In genomic region chr5:169265888-169266287, GRCh38 we compare ENCODE assay signal across 16 cellular contexts. TPM values are rescaled to one million over a fixed set of nuclear protein-coding genes. Genes with fewer than 3 reads are reported as not detected.
DNase-seq lines count a peak whose midpoint lies in the region; ATAC-seq, FAIRE-seq and TF ChIP-seq lines count a peak whose summit lies in the region.
"Had no signal": no experiment of that assay in that cellular context is flagged by ENCODE, and none has a peak within 500 bp of the region (broad histone marks: within the 10 kb centered on the region; RNA-seq: fewer than 3 reads in every experiment).

No MANE protein-coding gene starts in this region.

- CTCF ChIA-PET in activated naive CD4-positive, alpha-beta T cell treated with anti-CD3 and anti-CD28 coated beads, Interleukin-2, amount 10 ng/mL, durations not matched to agents 7 days and 5 days (lab: Charles Lee) = no interaction called here

- ATAC-seq in foreskin keratinocyte (peak; percentile 5), GM19463 (IDR thresholded peaks at IDR 0.05; ENCODE audit: unreplicated experiment) (no peak)

- DNase-seq in AG08395 (ENCODE audit: low spot score) = peak; percentile 12
- DNase-seq in H4 (ENCODE audit: low spot score) = peak; percentile 26
- peak; percentile 11 for DNase-seq in RCC 7860 (ENCODE audit: low spot score)
- peak; percentile 18 to 43 for DNase-seq in foreskin keratinocyte
- DNase-seq in KG1 (lab: John Stamatoyannopoulos, UW) = no peak
- DNase-seq in activated naive CD4-positive, alpha-beta T cell treated with anti-CD3 and anti-CD28 coated beads, Interleukin-2, amount 10 ng/mL, durations not matched to agents 7 days and 5 days = no peak
- DNase-seq in GM13976 (ENCODE audit: low spot score) = no peak
- DNase-seq: activated naive CD8-positive, alpha-beta T cell treated with anti-CD3 and anti-CD28 coated beads, Interleukin-2, amount 10 ng/mL, durations not matched to agents 7 days and 5 days; effector CD4-positive, alpha-beta T cell; hypothalamus; MM.1S; NCI-H524 treated with DMSO at 0.1 percent for 48 hours; spleen; stimulated activated CD8-positive, alpha-beta memory T cell treated with anti-CD3 and anti-CD28 coated beads, Interleukin-4, amount 100 ng/mL, for 48 hours had no signal

- H3K27ac Mint-ChIP-seq in activated naive CD4-positive, alpha-beta T cell treated with anti-CD3 and anti-CD28 coated beads, Interleukin-2, amount 10 ng/mL, durations not matched to agents 7 days and 5 days = no peak overlapping the region
- H3K27ac Mint-ChIP-seq: activated naive CD8-positive, alpha-beta T cell treated with anti-CD3 and anti-CD28 coated beads, Interleukin-2, amount 10 ng/mL, durations not matched to agents 7 days and 5 days had no signal

- no peak overlapping the region for H3K27ac ChIP-seq in foreskin keratinocyte
- H3K27ac ChIP-seq: BLaER1, spleen had no signal

- H3K4me3 Mint-ChIP-seq in activated naive CD4-positive, alpha-beta T cell treated with anti-CD3 and anti-CD28 coated beads, Interleukin-2, amount 10 ng/mL, durations not matched to agents 7 days and 5 days = no peak overlapping the region
- H3K4me3 Mint-ChIP-seq: activated naive CD8-positive, alpha-beta T cell treated with anti-CD3 and anti-CD28 coated beads, Interleukin-2, amount 10 ng/mL, durations not matched to agents 7 days and 5 days had no signal

- no peaks in the 10 kb centered on the region for H3K27me3 Mint-ChIP-seq in activated naive CD4-positive, alpha-beta T cell treated with anti-CD3 and anti-CD28 coated beads, Interleukin-2, amount 10 ng/mL, durations not matched to agents 7 days and 5 days

- no peaks in the 10 kb centered on the region for H3K4me1 Mint-ChIP-seq in activated naive CD4-positive, alpha-beta T cell treated with anti-CD3 and anti-CD28 coated beads, Interleukin-2, amount 10 ng/mL, durations not matched to agents 7 days and 5 days
- H3K4me1 Mint-ChIP-seq: activated naive CD8-positive, alpha-beta T cell treated with anti-CD3 and anti-CD28 coated beads, Interleukin-2, amount 10 ng/mL, durations not matched to agents 7 days and 5 days had no signal

- peak; percentile 64 for TF ChIP-seq CTCF in foreskin keratinocyte (conservative IDR thresholded peaks at IDR 0.05)
- no peak for TF ChIP-seq CTCF in GM13976 (IDR thresholded peaks at IDR 0.05; ENCODE audit: borderline replicate concordance, control extremely low read depth, extremely low read depth, insufficient read depth, missing control alignments)

- FAIRE-seq in RCC 7860 (lab: Jason Lieb, UNC) = no peak

- H3K9me3 Mint-ChIP-seq in activated naive CD4-positive, alpha-beta T cell treated with anti-CD3 and anti-CD28 coated beads, Interleukin-2, amount 10 ng/mL, durations not matched to agents 7 days and 5 days = no peaks in the 10 kb centered on the region
- H3K9me3 Mint-ChIP-seq: activated naive CD8-positive, alpha-beta T cell treated with anti-CD3 and anti-CD28 coated beads, Interleukin-2, amount 10 ng/mL, durations not matched to agents 7 days and 5 days had no signal

- in situ Hi-C loops in GM13976 (cut with MboI; ENCODE audit: low sequenced_read_pairs, unreplicated experiment) = no loop called here

- no peaks in the 10 kb centered on the region for H3K27me3 ChIP-seq in foreskin keratinocyte
- H3K27me3 ChIP-seq: BLaER1, spleen had no signal

- H3K4me1 ChIP-seq in foreskin keratinocyte = peaks cover 11% of the 10 kb centered on the region
- H3K4me1 ChIP-seq: spleen had no signal

- no peaks in the 10 kb centered on the region for H3K36me3 Mint-ChIP-seq in activated naive CD4-positive, alpha-beta T cell treated with anti-CD3 and anti-CD28 coated beads, Interleukin-2, amount 10 ng/mL, durations not matched to agents 7 days and 5 days
- H3K36me3 Mint-ChIP-seq: activated naive CD8-positive, alpha-beta T cell treated with anti-CD3 and anti-CD28 coated beads, Interleukin-2, amount 10 ng/mL, durations not matched to agents 7 days and 5 days had no signal

RNA-seq across cellular contexts. Expression of gene SLIT3, which starts 35.1 kb away (rescaled TPM):
- total RNA-seq in H4 (2014; rRNA removed; shearing (Covaris generic)) = 0.58 and 5.5 TPM in 2 replicates
- total RNA-seq in foreskin keratinocyte = 5.6 and 9.9 TPM in 2 replicates
- 3.9 and 4.9 TPM in 2 replicates for polyA plus RNA-seq in foreskin keratinocyte
- total RNA-seq: activated naive CD8-positive, alpha-beta T cell treated with anti-CD3 and anti-CD28 coated beads, Interleukin-2, amount 10 ng/mL, durations not matched to agents 7 days and 5 days had no signal

Comparison
In these comparisons a context has a peak if more than half of its experiments do, and no peak if none do; other contexts are left out.
1. DNase-seq: peak in AG08395 (single experiment), H4 (single experiment), RCC 7860 (single experiment) and foreskin keratinocyte (2 of 2); none in KG1 (single experiment), activated naive CD4-positive, alpha-beta T cell treated with anti-CD3 and anti-CD28 coated beads, Interleukin-2, amount 10 ng/mL, durations not matched to agents 7 days and 5 days (single experiment) and GM13976 (single experiment).